Comparison of ENCODE assay signal across 17 cellular contexts in the genomic region with DNA sequence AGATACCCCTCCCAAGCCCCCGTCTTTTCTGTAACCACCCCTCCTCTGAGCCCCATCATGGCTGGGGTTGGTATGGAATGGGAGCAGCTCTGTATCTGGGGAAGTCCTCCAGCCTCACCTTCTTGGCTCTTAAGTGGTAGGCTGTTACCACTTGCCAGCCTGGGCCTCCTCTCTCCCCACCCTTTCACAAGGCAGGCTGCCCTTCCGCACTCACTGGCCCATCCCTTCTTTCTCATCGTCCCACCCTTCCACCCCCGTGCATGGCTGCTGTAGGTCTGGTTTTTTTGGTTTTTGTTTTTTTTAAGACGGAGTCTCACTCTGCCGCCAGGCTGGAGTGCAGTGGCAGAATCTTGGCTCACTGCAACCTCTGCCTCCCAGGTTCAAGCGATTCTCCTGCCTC. TPM values are rescaled to one million over a fixed set of nuclear protein-coding genes. Genes with fewer than 3 reads are reported as not detected.
DNase-seq lines count a peak whose midpoint lies in the region; ATAC-seq and TF ChIP-seq lines count a peak whose summit lies in the region.
"Had no signal": no experiment of that assay in that cellular context is flagged by ENCODE, and none has a peak within 500 bp of the region (broad histone marks: within the 10 kb centered on the region; RNA-seq: fewer than 3 reads in every experiment).

No MANE protein-coding gene starts in this region.

- no peaks in the 10 kb centered on the region for H3K9me3 Mint-ChIP-seq in activated naive CD4-positive, alpha-beta T cell treated with anti-CD3 and anti-CD28 coated beads, Interleukin-2, amount 50 U/mL, for 24 hours
- H3K9me3 Mint-ChIP-seq: activated T-cell treated with anti-CD3 and anti-CD28 coated beads, Interleukin-2, amount 50 U/mL, for 4 hours had no signal

- H3K4me3 ChIP-seq in mesodermal cell (ENCODE audit: extremely low read depth, insufficient read depth, low read length, poor library complexity, severe bottlenecking): no peak overlapping the region
- no peak overlapping the region for H3K4me3 ChIP-seq in vagina
- H3K4me3 ChIP-seq: breast epithelium, lung, smooth muscle cell had no signal

- intact Hi-C loops in vagina (cut with DNase I): loop anchor here (5.0 kb wide), 1 partner anchor 33 kb away; no protein-coding TSS in a partner anchor

- H3K4me3 Mint-ChIP-seq in activated naive CD4-positive, alpha-beta T cell treated with anti-CD3 and anti-CD28 coated beads, Interleukin-2, amount 50 U/mL, for 24 hours: peak overlapping the region; percentile 55
- H3K4me3 Mint-ChIP-seq: activated T-cell treated with anti-CD3 and anti-CD28 coated beads, Interleukin-2, amount 50 U/mL, for 4 hours had no signal

- peak overlapping the region; percentile 36 for H3K27ac ChIP-seq in caudate nucleus (ENCODE audit: low read depth, low read length)
- peak overlapping the region; percentile 16 for H3K27ac ChIP-seq in mesodermal cell (ENCODE audit: low read depth, low read length, severe bottlenecking)
- H3K27ac ChIP-seq in vagina: peak overlapping the region; percentile 27
- H3K27ac ChIP-seq: breast epithelium, neutrophil had no signal

- peaks cover 2% of the 10 kb centered on the region for H3K36me3 Mint-ChIP-seq in activated naive CD4-positive, alpha-beta T cell treated with anti-CD3 and anti-CD28 coated beads, Interleukin-2, amount 50 U/mL, for 24 hours

- no peaks in the 10 kb centered on the region for H3K9me3 ChIP-seq in mesodermal cell (ENCODE audit: control insufficient read depth, low read length)
- H3K9me3 ChIP-seq in vagina: no peaks in the 10 kb centered on the region
- H3K9me3 ChIP-seq: breast epithelium, neutrophil had no signal

- TF ChIP-seq POLR2A in vagina (IDR thresholded peaks at IDR 0.05): no peak

- 97% methylated on average over 4 of the region's 7 CpGs; no CpG with 5 or more reads in 1 of the 2 experiments for WGBS in mesodermal cell (ENCODE audit: insufficient coverage in 2 of 2), 2 experiments

- no peaks in the 10 kb centered on the region for H3K27me3 Mint-ChIP-seq in activated naive CD4-positive, alpha-beta T cell treated with anti-CD3 and anti-CD28 coated beads, Interleukin-2, amount 50 U/mL, for 24 hours

- DNase-seq in activated naive CD4-positive, alpha-beta T cell treated with Interleukin-2 at 50 U/mL for 16 hours: no peak
- DNase-seq in caudate nucleus (lab: John Stamatoyannopoulos, UW): peak in 4 of 61 donors; percentile 9 to 21 (median 15)
- no peak for DNase-seq in vagina (ENCODE audit: extremely low spot score in 2 of 2)
- DNase-seq in DMS153 treated with DMSO at 0.1 percent for 48 hours (lab: John Stamatoyannopoulos, UW; ENCODE audit: unreplicated experiment): no peak
- DNase-seq: activated T-cell treated with anti-CD3 and anti-CD28 coated beads, Interleukin-2, amount 50 U/mL, for 4 hours; SIG-M5 had no signal

- peaks cover 43% of the 10 kb centered on the region for H3K4me1 ChIP-seq in mesodermal cell (ENCODE audit: control insufficient read depth, insufficient read depth, low read length, poor library complexity, severe bottlenecking)
- peaks cover 84% of the 10 kb centered on the region for H3K4me1 ChIP-seq in vagina
- H3K4me1 ChIP-seq: breast epithelium had no signal

- H3K27ac Mint-ChIP-seq in activated naive CD4-positive, alpha-beta T cell treated with anti-CD3 and anti-CD28 coated beads, Interleukin-2, amount 50 U/mL, for 24 hours: peak overlapping the region; percentile 30

- H3K27me3 ChIP-seq in vagina: no peaks in the 10 kb centered on the region
- H3K27me3 ChIP-seq: breast epithelium, neutrophil had no signal

- peaks cover 95% of the 10 kb centered on the region for H3K4me1 Mint-ChIP-seq in activated naive CD4-positive, alpha-beta T cell treated with anti-CD3 and anti-CD28 coated beads, Interleukin-2, amount 50 U/mL, for 24 hours

- H3K36me3 ChIP-seq in mesodermal cell (ENCODE audit: control insufficient read depth, insufficient read depth, low read length) (peaks cover 13% of the 10 kb centered on the region), vagina (peaks cover 0 to 19% of the 10 kb centered on the region in 2 donors)
- H3K36me3 ChIP-seq: breast epithelium had no signal

- ATAC-seq in GM21515 (IDR thresholded peaks at IDR 0.05; ENCODE audit: unreplicated experiment) (no peak), GM18873 (IDR thresholded peaks at IDR 0.05; ENCODE audit: low FRiP score, unreplicated experiment) (no peak)
- ATAC-seq: activated T-cell treated with anti-CD3 and anti-CD28 coated beads, Interleukin-2, amount 50 U/mL, for 4 hours had no signal

- no peak for TF ChIP-seq CTCF in vagina (IDR thresholded peaks at IDR 0.05)

RNA-seq across cellular contexts. Expression of a gene that starts 5.2 kb away (rescaled TPM):
- polyA plus RNA-seq in mesodermal cell (2013, experiment 1 of 2): 3.7 TPM
- polyA plus RNA-seq in mesodermal cell (2013, experiment 2 of 2): 4.4 TPM
- total RNA-seq in vagina: 8.3 TPM

RNA-seq across cellular contexts. Expression of a gene that starts 10.4 kb away (rescaled TPM):
- 1.4 TPM for polyA plus RNA-seq in mesodermal cell (2013, experiment 1 of 2)
- polyA plus RNA-seq in mesodermal cell (2013, experiment 2 of 2): 1.2 TPM
- total RNA-seq in vagina: 6.4 TPM

RNA-seq across cellular contexts. Expression of a gene that starts 15.4 kb away (rescaled TPM):
- polyA plus RNA-seq in mesodermal cell (2013, experiment 1 of 2): 7.4 TPM
- 4.9 TPM for polyA plus RNA-seq in mesodermal cell (2013, experiment 2 of 2)
- total RNA-seq in vagina: 4.9 TPM

RNA-seq across cellular contexts. Expression of a gene that starts 32.7 kb away (rescaled TPM):
- 0.18 TPM for polyA plus RNA-seq in mesodermal cell (2013, experiment 1 of 2)
- 0.20 TPM for polyA plus RNA-seq in mesodermal cell (2013, experiment 2 of 2)
- total RNA-seq in vagina: 1.5 TPM
- total RNA-seq: endothelial cell of umbilical vein, smooth muscle cell had no signal
- polyA plus RNA-seq: endothelial cell of umbilical vein, smooth muscle cell had no signal

RNA-seq across cellular contexts. Expression of a gene that starts 40.6 kb away (rescaled TPM):
- polyA plus RNA-seq in mesodermal cell (2013, experiment 1 of 2): 0.11 TPM
- polyA plus RNA-seq in mesodermal cell (2013, experiment 2 of 2): not detected
- total RNA-seq in vagina: not detected
- total RNA-seq: activated T-cell treated with anti-CD3 and anti-CD28 coated beads, Interleukin-2, amount 50 U/mL, for 4 hours; breast epithelium; endothelial cell of umbilical vein; lung; smooth muscle cell had no signal
- polyA plus RNA-seq: AG04450, endothelial cell of umbilical vein, lung, urinary bladder had no signal
